ENCODE assay signal across 8 cellular contexts in genomic region chr12:91381309-91381804, GRCh38.
DNase-seq lines count a peak whose midpoint lies in the region; ATAC-seq and TF ChIP-seq lines count a peak whose summit lies in the region.

No MANE protein-coding gene starts in this region.

- no peak overlapping the region for H3K27ac Mint-ChIP-seq in activated naive CD4-positive, alpha-beta T cell treated with anti-CD3 and anti-CD28 coated beads, Interleukin-2, amount 50 U/mL, for 24 hours

- H3K36me3 Mint-ChIP-seq in activated naive CD4-positive, alpha-beta T cell treated with anti-CD3 and anti-CD28 coated beads, Interleukin-2, amount 50 U/mL, for 24 hours = no peaks in the 10 kb centered on the region

- DNase-seq in activated naive CD4-positive, alpha-beta T cell treated with anti-CD3 and anti-CD28 coated beads, Interleukin-2, amount 50 U/mL, for 16 hours = no peak
- DNase-seq in NCI-H446 treated with DMSO at 0.1 percent for 48 hours (lab: John Stamatoyannopoulos, UW) (peak; percentile 26), breast epithelium (ENCODE audit: low spot score in 2 of 2) (peak in 1 of 2 donors; percentile 30), sciatic nerve (ENCODE audit: low spot score) (peak; percentile 61)
- DNase-seq in effector CD4-positive, alpha-beta T cell = no peak

- ATAC-seq in HG02852 (IDR thresholded peaks at IDR 0.05; ENCODE audit: unreplicated experiment) (peak; percentile 84), sciatic nerve (peak; percentile 92)

- no peaks in the 10 kb centered on the region for H3K9me3 Mint-ChIP-seq in activated naive CD4-positive, alpha-beta T cell treated with anti-CD3 and anti-CD28 coated beads, Interleukin-2, amount 50 U/mL, for 24 hours

- peak overlapping the region; percentile 36 to 51 (median 44) for H3K4me3 ChIP-seq in breast epithelium
- H3K4me3 ChIP-seq in iPS-15b (ENCODE audit: low read depth, low read length) = peak overlapping the region; percentile 26

- H3K4me3 Mint-ChIP-seq in activated naive CD4-positive, alpha-beta T cell treated with anti-CD3 and anti-CD28 coated beads, Interleukin-2, amount 50 U/mL, for 24 hours = peak overlapping the region; percentile 91

- no peaks in the 10 kb centered on the region for H3K27me3 Mint-ChIP-seq in activated naive CD4-positive, alpha-beta T cell treated with anti-CD3 and anti-CD28 coated beads, Interleukin-2, amount 50 U/mL, for 24 hours

- H3K9me3 ChIP-seq in breast epithelium (no peaks in the 10 kb centered on the region), iPS-15b (ENCODE audit: control insufficient read depth, insufficient read depth, low read length) (no peaks in the 10 kb centered on the region)

- H3K27ac ChIP-seq in breast epithelium = peak overlapping the region; percentile 74 to 81

- H3K4me1 ChIP-seq in breast epithelium (no peaks in the 10 kb centered on the region), iPS-15b (ENCODE audit: control insufficient read depth, insufficient read depth, low read length) (peaks cover 17% of the 10 kb centered on the region)

- H3K4me1 Mint-ChIP-seq in activated naive CD4-positive, alpha-beta T cell treated with anti-CD3 and anti-CD28 coated beads, Interleukin-2, amount 50 U/mL, for 24 hours = peaks cover 12% of the 10 kb centered on the region

- no peak for TF ChIP-seq CTCF in breast epithelium (IDR thresholded peaks at IDR 0.05)

- H3K27me3 ChIP-seq in breast epithelium (no peaks in the 10 kb centered on the region), iPS-15b (ENCODE audit: control insufficient read depth, insufficient read depth, low read length) (no peaks in the 10 kb centered on the region)

- intact Hi-C loops in breast epithelium (cut with DNase I; ENCODE audit: low total_unique reads) = loop anchor here (10.0 kb wide), 1 partner anchor 1193 kb away; no protein-coding TSS in a partner anchor
- intact Hi-C loops in sciatic nerve (cut with DNase I) = no loop called here

- H3K9ac ChIP-seq in iPS-15b (ENCODE audit: low read depth, low read length) = no peak overlapping the region

- TF ChIP-seq POLR2A in breast epithelium (IDR thresholded peaks at IDR 0.05) = no peak

- H3K36me3 ChIP-seq in breast epithelium (no peaks in the 10 kb centered on the region), iPS-15b (ENCODE audit: control insufficient read depth, insufficient read depth, low read length) (no peaks in the 10 kb centered on the region)

Comparison
In these comparisons a context has a peak if more than half of its experiments do, and no peak if none do; other contexts are left out.
1. DNase-seq: peak in NCI-H446 treated with DMSO at 0.1 percent for 48 hours (single experiment) and sciatic nerve (single experiment); none in activated naive CD4-positive, alpha-beta T cell treated with anti-CD3 and anti-CD28 coated beads, Interleukin-2, amount 50 U/mL, for 16 hours (single experiment) and effector CD4-positive, alpha-beta T cell (single experiment).